In the genomic region with DNA sequence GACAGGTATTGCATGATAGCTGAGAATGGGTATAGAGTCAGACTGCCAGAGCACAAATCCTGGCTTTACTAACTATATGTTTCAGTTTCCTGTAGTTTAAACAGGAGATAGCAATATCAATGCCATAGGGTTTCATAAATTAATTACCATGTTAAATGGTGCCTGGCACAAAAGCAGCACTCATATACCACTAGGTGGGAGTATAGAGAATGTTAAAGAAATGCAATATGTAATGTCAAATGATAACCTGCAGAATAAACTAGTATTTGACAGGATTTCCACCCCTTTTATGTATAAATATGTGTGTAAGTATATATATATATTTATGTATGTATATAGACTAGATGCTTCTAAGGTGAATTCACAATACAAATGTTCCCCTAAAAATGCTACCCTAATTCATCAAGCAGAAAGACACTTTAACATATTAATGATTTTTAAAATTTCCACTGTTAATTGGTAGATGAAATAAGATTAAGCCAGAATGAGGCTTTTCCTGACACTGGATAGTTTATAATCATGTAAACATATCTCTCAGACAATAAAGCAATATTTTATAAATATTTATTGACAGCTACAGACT, we compare ENCODE assay signal across 8 cellular contexts. TPM values are rescaled to one million over a fixed set of nuclear protein-coding genes. Genes with fewer than 3 reads are reported as not detected.
DNase-seq lines count a peak whose midpoint lies in the region; ATAC-seq, FAIRE-seq and TF ChIP-seq lines count a peak whose summit lies in the region.

No MANE protein-coding gene starts in this region.

- no peaks in the 10 kb centered on the region for H3K4me1 ChIP-seq in thyroid gland

- H3K27me3 ChIP-seq in WERI-Rb-1 (ENCODE audit: insufficient read depth, low read depth, severe bottlenecking) (no peaks in the 10 kb centered on the region), thyroid gland (no peaks in the 10 kb centered on the region)

- ATAC-seq in left lobe of liver = peak; percentile 42
- ATAC-seq in GM18498 (IDR thresholded peaks at IDR 0.05; ENCODE audit: unreplicated experiment) = no peak

- no peak overlapping the region for H3K27ac Mint-ChIP-seq in activated CD4-positive, alpha-beta T cell treated with anti-CD3 and anti-CD28 coated beads, Interleukin-2, amount 10 ng/mL, durations not matched to agents 24 days and 14 days

- no peak for TF ChIP-seq POLR2A in thyroid gland (IDR thresholded peaks at IDR 0.05)

- 0 out of 2 replicates have a peak, but pooled peaks have one; percentile 8 for TF ChIP-seq CTCF in WERI-Rb-1 (IDR thresholded peaks at IDR 0.05; ENCODE audit: low read depth, low read length)
- peak in 3 of 6 experiments; percentile 12 to 43 (median 19) for TF ChIP-seq CTCF in thyroid gland (IDR thresholded peaks at IDR 0.05)

- H3K9me3 ChIP-seq in WERI-Rb-1 (ENCODE audit: severe bottlenecking) (peaks cover 7% of the 10 kb centered on the region), thyroid gland (no peaks in the 10 kb centered on the region)

- H3K27ac ChIP-seq in WERI-Rb-1 = no peak overlapping the region
- no peak overlapping the region for H3K27ac ChIP-seq in thyroid gland

- intact Hi-C loops in activated CD4-positive, alpha-beta T cell treated with anti-CD3 and anti-CD28 coated beads, Interleukin-2, amount 10 ng/mL, durations not matched to agents 24 days and 14 days (cut with micrococcal nuclease) = loop anchor here (2.0 kb wide), 1 partner anchor 244 kb away; no protein-coding TSS in a partner anchor
- intact Hi-C loops in thyroid gland (cut with DNase I) = loop anchor here (10.0 kb wide), 2 partner anchors 88 to 92 kb away; a partner anchor contains a TSS

- H3K9me3 Mint-ChIP-seq in activated CD4-positive, alpha-beta T cell treated with anti-CD3 and anti-CD28 coated beads, Interleukin-2, amount 10 ng/mL, durations not matched to agents 24 days and 14 days = peaks cover 24% of the 10 kb centered on the region

- no peaks in the 10 kb centered on the region for H3K27me3 Mint-ChIP-seq in activated CD4-positive, alpha-beta T cell treated with anti-CD3 and anti-CD28 coated beads, Interleukin-2, amount 10 ng/mL, durations not matched to agents 24 days and 14 days

- H3K36me3 ChIP-seq in WERI-Rb-1 (no peaks in the 10 kb centered on the region), thyroid gland (no peaks in the 10 kb centered on the region)

- FAIRE-seq in HTR-8/SVneo (lab: Jason Lieb, UNC) = peak; percentile 96

- peak; percentile 62 for DNase-seq in activated CD4-positive, alpha-beta T cell treated with anti-CD3 and anti-CD28 coated beads, Interleukin-2, amount 10 ng/mL, durations not matched to agents 24 days and 14 days
- no peak for DNase-seq in activated CD4-positive, alpha-beta T cell treated with anti-CD3 and anti-CD28 coated beads for 1 hour
- DNase-seq in HTR-8/SVneo (ENCODE audit: insufficient read length, low spot score) (peak; percentile 82), WERI-Rb-1 (no peak), left lobe of liver (ENCODE audit: low spot score) (no peak), cerebellum (ENCODE audit: low spot score) (no peak), thyroid gland (no peak)

- peaks cover 38% of the 10 kb centered on the region for H3K36me3 Mint-ChIP-seq in activated CD4-positive, alpha-beta T cell treated with anti-CD3 and anti-CD28 coated beads, Interleukin-2, amount 10 ng/mL, durations not matched to agents 24 days and 14 days (ENCODE audit: low read depth)

- no peak overlapping the region for H3K4me3 Mint-ChIP-seq in activated CD4-positive, alpha-beta T cell treated with anti-CD3 and anti-CD28 coated beads, Interleukin-2, amount 10 ng/mL, durations not matched to agents 24 days and 14 days

- peaks cover 18% of the 10 kb centered on the region for H3K4me1 Mint-ChIP-seq in activated CD4-positive, alpha-beta T cell treated with anti-CD3 and anti-CD28 coated beads, Interleukin-2, amount 10 ng/mL, durations not matched to agents 24 days and 14 days

- H3K4me3 ChIP-seq in WERI-Rb-1 (ENCODE audit: low read depth, low read length) (no peak overlapping the region), thyroid gland (replicated peaks in 1 of 3) (no peak overlapping the region)

RNA-seq across cellular contexts. Expression of a gene that starts 8.6 kb away (rescaled TPM):
- 32.6 and 33.1 TPM in 2 replicates for total RNA-seq in activated CD4-positive, alpha-beta T cell treated with anti-CD3 and anti-CD28 coated beads, Interleukin-2, amount 10 ng/mL, durations not matched to agents 24 days and 14 days
- 6.1 TPM for total RNA-seq in left lobe of liver
- total RNA-seq in cerebellum = 23.5 TPM
- total RNA-seq in thyroid gland = 10 to 100 TPM in 3 of 4 donors, 1 to 10 TPM in 1; 9.4 to 15.0 (median 13.5) TPM

Comparison
In these comparisons a context has a peak if more than half of its experiments do, and no peak if none do; other contexts are left out.
1. DNase-seq: peak in activated CD4-positive, alpha-beta T cell treated with anti-CD3 and anti-CD28 coated beads, Interleukin-2, amount 10 ng/mL, durations not matched to agents 24 days and 14 days (single experiment) and HTR-8/SVneo (single experiment); none in activated CD4-positive, alpha-beta T cell treated with anti-CD3 and anti-CD28 coated beads for 1 hour (single experiment), WERI-Rb-1 (single experiment), left lobe of liver (single experiment), cerebellum (single experiment) and thyroid gland (0 of 2).